In the genomic region with DNA sequence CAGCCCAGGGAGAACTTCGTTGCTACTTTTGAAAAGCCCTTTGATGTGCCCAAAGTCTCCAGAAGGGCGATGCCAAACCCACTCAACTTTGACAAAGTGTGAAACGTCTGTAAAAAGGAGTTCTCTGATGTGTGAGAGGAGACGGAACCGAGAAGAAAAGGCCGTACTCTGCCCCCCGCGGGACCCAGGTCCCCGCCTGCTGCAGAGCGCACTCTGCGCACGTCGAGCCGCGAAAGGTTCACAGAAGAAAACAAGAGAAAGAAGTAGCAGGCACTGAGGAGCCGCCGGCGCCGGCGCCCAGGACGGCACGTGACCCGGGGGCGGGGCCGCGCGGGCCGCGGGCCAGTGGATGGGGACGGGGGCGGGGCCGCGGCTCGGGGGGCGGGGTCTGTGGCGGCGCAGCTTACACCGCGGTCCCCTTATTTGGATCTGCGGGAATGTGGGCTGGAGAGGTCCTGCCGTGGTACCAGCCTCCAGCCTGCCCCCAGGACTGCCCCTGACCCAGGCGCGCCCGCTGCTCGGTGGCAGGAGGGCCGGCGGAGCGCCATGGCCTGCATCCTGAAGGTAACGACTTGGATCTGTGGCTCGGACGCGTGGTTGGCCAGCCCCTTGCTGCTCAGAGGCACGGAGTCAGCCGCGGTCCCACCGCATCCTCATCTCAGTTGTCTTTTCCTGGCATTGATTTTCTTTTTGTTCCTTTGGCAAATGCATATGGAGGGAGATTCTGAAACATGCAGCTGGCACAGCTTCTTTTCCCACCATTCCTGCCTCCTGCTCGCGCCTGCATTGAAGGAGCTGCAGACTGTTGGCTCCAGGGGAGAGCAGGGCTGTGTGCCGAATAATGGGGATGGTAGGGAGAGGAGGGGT, we compare ENCODE assay signal across 9 cellular contexts. TPM values are rescaled to one million over a fixed set of nuclear protein-coding genes. Genes with fewer than 3 reads are reported as not detected.
A peak's percentile ranks its signal among the peaks of the same experiment; 100 is the strongest.
DNase-seq lines count a peak whose midpoint lies in the region; ATAC-seq, FAIRE-seq and TF ChIP-seq lines count a peak whose summit lies in the region.
"Had no signal": no experiment of that assay in that cellular context is flagged by ENCODE, and none has a peak within 500 bp of the region (broad histone marks: within the 10 kb centered on the region; RNA-seq: fewer than 3 reads in every experiment).

A gene (plus strand): TSS at position 426 of the 867 bp plus-strand sequence.

- H2BK5ac ChIP-seq in H1 (ENCODE audit: low read depth, low read length) (peak within 1 kb of the TSS; percentile 75; the same call in 1 of the 2 replicates), mesenchymal stem cell (ENCODE audit: low read depth, low read length, poor library complexity, severe bottlenecking) (no peak within 1 kb of the TSS)

- H3K4me1 ChIP-seq in H1 (replicated peaks in 1 of 4; ENCODE audit: control insufficient read depth in 3 of 4, insufficient read depth in 4 of 4, low read length in 3 of 4) = peaks cover 0 to 8% (median 3%) of the 10 kb centered on the region in 4 experiments; a peak in 4 of 7 replicates
- peaks cover 3% of the 10 kb centered on the region for H3K4me1 ChIP-seq in mesenchymal stem cell (ENCODE audit: control insufficient read depth, insufficient read depth, low read depth, low read length)

- H3K14ac ChIP-seq in H1 (ENCODE audit: insufficient read length) = peak within 1 kb of the TSS; percentile 78
- H3K14ac ChIP-seq in mesenchymal stem cell (ENCODE audit: low read length in 2 of 2) = peak within 1 kb of the TSS in 1 of 2 experiments; percentile 96

- H2AK5ac ChIP-seq in H1 (ENCODE audit: low read depth, low read length) = no peak within 1 kb of the TSS
- no peak within 1 kb of the TSS for H2AK5ac ChIP-seq in mesenchymal stem cell (ENCODE audit: low read length, severe bottlenecking)

- no peak for TF ChIP-seq CTCF in H1 (IDR thresholded peaks at IDR 0.05; ENCODE audit: control extremely low read depth in 1 of 3, insufficient read depth in 1 of 3, low read depth in 1 of 3, low read length in 3 of 3)

- H3K36me3 ChIP-seq in H1 (ENCODE audit: control insufficient read depth in 2 of 4, insufficient read depth in 4 of 4, low read length in 3 of 4) = no peaks in the 10 kb centered on the region
- no peaks in the 10 kb centered on the region for H3K36me3 ChIP-seq in mesenchymal stem cell (ENCODE audit: control insufficient read depth in 1 of 2, insufficient read depth in 2 of 2, low read depth in 1 of 2, low read length in 2 of 2)

- H3K4ac ChIP-seq in H1 (replicated peaks; ENCODE audit: insufficient read length, low read depth, low read length) = peak within 1 kb of the TSS; percentile 50
- H3K4ac ChIP-seq in mesenchymal stem cell (ENCODE audit: low read depth in 1 of 2, low read length in 2 of 2) = no peak within 1 kb of the TSS

- no peak within 1 kb of the TSS for H3K23ac ChIP-seq in H1 (ENCODE audit: insufficient read length)
- H3K23ac ChIP-seq in mesenchymal stem cell (ENCODE audit: low read length in 2 of 2) = peak within 1 kb of the TSS in 1 of 2 experiments; percentile 70

- H2BK12ac ChIP-seq in H1 (ENCODE audit: low read depth, low read length) (no peak within 1 kb of the TSS), mesenchymal stem cell (ENCODE audit: low read length in 2 of 2) (peak within 1 kb of the TSS in 1 of 2 experiments; percentile 90)

- peak within 1 kb of the TSS; percentile 57 to 87 (median 83) for H3K9ac ChIP-seq in H1 (replicated peaks in 1 of 4; ENCODE audit: extremely low read depth in 1 of 4, low read depth in 3 of 4, low read length in 3 of 4)
- H3K9ac ChIP-seq in mesenchymal stem cell (ENCODE audit: low read length) = peak within 1 kb of the TSS; percentile 64

- no peak within 1 kb of the TSS for H2BK20ac ChIP-seq in H1 (ENCODE audit: low read length)

- TF ChIP-seq EP300 in H1 (IDR thresholded peaks at IDR 0.05; ENCODE audit: borderline replicate concordance in 1 of 2, low read depth in 2 of 2, low read length in 2 of 2) = no peak

- H3K9me3 ChIP-seq in H1 (ENCODE audit: insufficient read depth in 2 of 2, low read depth in 1 of 2, low read length in 1 of 2) (no peaks in the 10 kb centered on the region), mesenchymal stem cell (ENCODE audit: control insufficient read depth, low read length) (no peaks in the 10 kb centered on the region)

- H4K91ac ChIP-seq in H1 (replicated peaks; ENCODE audit: insufficient read length, low read length) (peak within 1 kb of the TSS; percentile 45), mesenchymal stem cell (ENCODE audit: low read length) (no peak within 1 kb of the TSS)

- TF ChIP-seq RAD21 in H1 (IDR thresholded peaks at IDR 0.05 in 1 of 2, conservative IDR thresholded peaks at IDR 0.05 in 1 of 2; ENCODE audit: low read depth in 2 of 2, low read length in 2 of 2) = no peak

- POLR2A ChIA-PET in H1 (lab: Charles Lee; ENCODE audit: partially characterized antibody) = interaction anchor here (0.9 to 1.3 kb wide), 3 partner anchors 9 to 23 kb away, joined by 3 to 7 read pairs (median 6); no protein-coding TSS in a partner anchor

- H3K79me1 ChIP-seq in H1 (ENCODE audit: low read depth, low read length) = no peaks in the 10 kb centered on the region
- H3K79me1 ChIP-seq in mesenchymal stem cell (replicated peaks; ENCODE audit: low read length, poor library complexity, severe bottlenecking) = no peaks in the 10 kb centered on the region

- H3K27me3 ChIP-seq in H1 (replicated peaks in 1 of 4; ENCODE audit: control insufficient read depth in 3 of 4, extremely low read depth in 1 of 4, insufficient read depth in 3 of 4, low read length in 3 of 4) = no peaks in the 10 kb centered on the region
- H3K27me3 ChIP-seq in mesenchymal stem cell (ENCODE audit: control insufficient read depth in 1 of 2, insufficient read depth in 1 of 2, low read length in 2 of 2) = peaks cover 0 to 15% of the 10 kb centered on the region in 2 experiments

- H2BK120ac ChIP-seq in H1 (replicated peaks; ENCODE audit: low read depth, low read length) = no peak within 1 kb of the TSS
- H2BK120ac ChIP-seq in mesenchymal stem cell (ENCODE audit: low read depth, low read length) = no peak within 1 kb of the TSS

- H3K4me3 ChIP-seq in H1 (ENCODE audit: extremely low read depth in 1 of 4, insufficient read depth in 2 of 4, low read depth in 3 of 4, low read length in 4 of 4) = peak within 1 kb of the TSS; percentile 72 to 87 (median 76)
- peak within 1 kb of the TSS; percentile 76 to 81 for H3K4me3 ChIP-seq in mesenchymal stem cell (ENCODE audit: insufficient read depth in 1 of 2, low read depth in 1 of 2, low read length in 2 of 2)

- H3K4me2 ChIP-seq in H1 (ENCODE audit: insufficient read depth in 1 of 2, low read depth in 2 of 2, low read length in 2 of 2) (peak within 1 kb of the TSS; percentile 62 to 95), mesenchymal stem cell (ENCODE audit: low read length, poor library complexity, severe bottlenecking) (peak within 1 kb of the TSS; percentile 89)

- peak within 1 kb of the TSS; percentile 81; the same call in 1 of the 2 replicates for H4K8ac ChIP-seq in H1 (ENCODE audit: extremely low read depth, insufficient read depth, low read length)
- peak within 1 kb of the TSS; percentile 56 for H4K8ac ChIP-seq in mesenchymal stem cell (ENCODE audit: low read length)

- no peak within 1 kb of the TSS for H2BK15ac ChIP-seq in H1 (ENCODE audit: low read length)
- no peak within 1 kb of the TSS for H2BK15ac ChIP-seq in mesenchymal stem cell (ENCODE audit: low read depth, poor library complexity, severe bottlenecking)

- peak within 1 kb of the TSS; percentile 16 for H4K5ac ChIP-seq in H1 (ENCODE audit: insufficient read length, low read depth, low read length)

- peak; percentile 33 to 85 for TF ChIP-seq POLR2A in H1 (IDR thresholded peaks at IDR 0.05; ENCODE audit: control extremely low read depth in 1 of 2, low read depth in 2 of 2, low read length in 2 of 2)

- peak; percentile 75 to 87 (median 84) for DNase-seq in NCI-H1417 (lab: John Stamatoyannopoulos, UW)
- DNase-seq in NCI-H1417 treated with DMSO at 0.1 percent for 48 hours (lab: John Stamatoyannopoulos, UW) = no peak
- DNase-seq in NCI-H446 treated with DMSO at 0.1 percent for 48 hours (lab: John Stamatoyannopoulos, UW) = peak; percentile 52
- DNase-seq in activated CD8-positive, alpha-beta memory T cell treated with anti-CD3 and anti-CD28 coated beads, Interleukin-2, amount 50 U/mL, for 1 hour (ENCODE audit: extremely low read depth) = peak; percentile 9
- DNase-seq in H1 (ENCODE audit: low read depth in 1 of 2, low spot score in 2 of 2) = peak; percentile 34 to 83
- peak; percentile 74 for DNase-seq in mesenchymal stem cell
- DNase-seq in stimulated activated CD8-positive, alpha-beta memory T cell treated with anti-CD3 and anti-CD28 coated beads, Interleukin-12 subunit alpha, Interleukin-12 subunit beta, amount 100 ng/mL, for 24 hours (ENCODE audit: extremely low read depth) = peak; percentile 45

- peaks cover 0 to 42% of the 10 kb centered on the region in 2 experiments; a peak in 2 of 4 replicates for H3K79me2 ChIP-seq in H1 (ENCODE audit: control insufficient read depth in 1 of 2, insufficient read depth in 2 of 2, low read length in 2 of 2)

- peaks cover 7% of the 10 kb centered on the region for H3K23me2 ChIP-seq in H1 (ENCODE audit: low read depth, low read length)

- peaks cover 2 to 3% of the 10 kb centered on the region in 2 experiments for H4K20me1 ChIP-seq in H1 (replicated peaks in 1 of 2; ENCODE audit: control insufficient read depth in 1 of 2, insufficient read depth in 2 of 2, low read length in 2 of 2)

- FAIRE-seq in H1 (lab: Jason Lieb, UNC) = no peak

- CTCF ChIA-PET in H1 (lab: Charles Lee; ENCODE audit: partially characterized antibody) = no interaction called here

- H3K56ac ChIP-seq in H1 (replicated peaks; ENCODE audit: insufficient read length, low read depth, low read length) = peak within 1 kb of the TSS; percentile 65

- H3K27ac ChIP-seq in H1 (ENCODE audit: low read depth, low read length) = no peak within 1 kb of the TSS
- H3K27ac ChIP-seq in mesenchymal stem cell (ENCODE audit: low read length, poor library complexity, severe bottlenecking) = no peak within 1 kb of the TSS
- H3K27ac ChIP-seq: 22Rv1 had no signal

- ATAC-seq in HG02973 (IDR thresholded peaks at IDR 0.05; ENCODE audit: unreplicated experiment) = peak; percentile 81

- H3K18ac ChIP-seq in H1 (ENCODE audit: extremely low read depth, low read length) (peak within 1 kb of the TSS; percentile 93), mesenchymal stem cell (ENCODE audit: low read depth in 1 of 2, low read length in 2 of 2) (peak within 1 kb of the TSS; percentile 23 to 84)

- H2AFZ ChIP-seq in H1 (ENCODE audit: low read length) (peak within 1 kb of the TSS; percentile 96), mesenchymal stem cell (ENCODE audit: low read depth, low read length) (peak within 1 kb of the TSS; percentile 98)

- 2% methylated on average over 46 of the region's 59 CpGs; no CpG with 5 or more reads in 1 of the 2 experiments for WGBS in H1 (ENCODE audit: extremely low coverage in 1 of 2, insufficient coverage in 1 of 2, insufficient read length in 1 of 2, insufficient replicate concordance in 2 of 2, low coverage in 1 of 2, low lambda C conversion rate in 2 of 2, missing lambda C conversion rate in 1 of 2), 2 experiments
- 2% methylated on average over 42 of the region's 59 CpGs for WGBS in mesenchymal stem cell

RNA-seq across cellular contexts. Expression of the gene that starts here (rescaled TPM):
- total RNA-seq in H1 (2021; fragmentation: NEBNext Ultra II Directional; extraction: Animal tissue kit (Norgen Biotek cat#: 25700)) = 17.2 and 19.0 TPM in 2 replicates
- 2.6 and 4.9 TPM in 2 replicates for polyA plus RNA-seq in H1 (2011; rRNA removed)
- polyA plus RNA-seq in H1 (2011; cell fraction: cytosol; rRNA removed) = 3.9 TPM
- 4.0 TPM for polyA plus RNA-seq in H1 (2011; cell fraction: nucleus; rRNA removed)
- polyA plus RNA-seq in H1 (2012, experiment 1 of 2) = 9.0 to 16.9 TPM (median 11.8 TPM) in 4 replicates
- polyA plus RNA-seq in H1 (2012, experiment 2 of 2) = 0.85 TPM
- 8.6 TPM for polyA plus RNA-seq in H1 (2013, experiment 1 of 2)
- 9.7 TPM for polyA plus RNA-seq in H1 (2013, experiment 2 of 2)
- polyA minus RNA-seq in H1 (2011; rRNA and poly(A)+ RNA removed) = 28.3 and 46.9 TPM in 2 replicates
- 7.6 TPM for polyA minus RNA-seq in H1 (2011; cell fraction: cytosol; rRNA and poly(A)+ RNA removed)
- polyA minus RNA-seq in H1 (2011; cell fraction: nucleus; rRNA and poly(A)+ RNA removed) = 52.9 TPM
- 1.5 TPM for polyA plus RNA-seq in mesenchymal stem cell (2013, experiment 1 of 2)
- 1.6 TPM for polyA plus RNA-seq in mesenchymal stem cell (2013, experiment 2 of 2)
